In genomic region chr10:21534611-21535493, GRCh38 we compare ENCODE assay signal across 8 cellular contexts. TPM values are rescaled to one million over a fixed set of nuclear protein-coding genes. Genes with fewer than 3 reads are reported as not detected.
DNase-seq lines count a peak whose midpoint lies in the region; ATAC-seq and TF ChIP-seq lines count a peak whose summit lies in the region.

No MANE protein-coding gene starts in this region.

- TF ChIP-seq CTCF in AG04449 (IDR thresholded peaks at IDR 0.05; ENCODE audit: insufficient read depth, low read length, missing control alignments) (no peak), WI38 (IDR thresholded peaks at IDR 0.05; ENCODE audit: low read depth, low read length) (no peak)

- POLR2A ChIA-PET in AG04449 (lab: Yijun Ruan, JAX), result no interaction called here

- peak overlapping the region; percentile 47 to 94 (median 80) for H3K27ac Mint-ChIP-seq in IgD-negative memory B cell
- H3K27ac Mint-ChIP-seq in central memory CD8-positive, alpha-beta T cell (ENCODE audit: low read depth), result peak overlapping the region; percentile 79

- DNase-seq in AG04449 (ENCODE audit: low read depth, low spot score) (no peak), kidney glomerular epithelial cell (lab: John Stamatoyannopoulos, UW) (peak; percentile 29)
- DNase-seq in central memory CD8-positive, alpha-beta T cell (ENCODE audit: low spot score in 2 of 2), result peak; percentile 24 to 33
- DNase-seq in stimulated activated CD4-positive, alpha-beta T cell treated with anti-CD3 and anti-CD28 coated beads, Interleukin-15, amount 100 ng/mL, for 24 hours, result peak; percentile 60

- H3K4me3 ChIP-seq in AG04449 (ENCODE audit: low read depth, low read length), result peak overlapping the region; percentile 76
- H3K4me3 ChIP-seq in WI38 (ENCODE audit: low read depth, low read length), result peak overlapping the region; percentile 65

- peak; percentile 22 for ATAC-seq in GM18511 (IDR thresholded peaks at IDR 0.05; ENCODE audit: unreplicated experiment)
- ATAC-seq in central memory CD8-positive, alpha-beta T cell (replicated peaks; ENCODE audit: extremely low read depth, poor library complexity, severe bottlenecking), result peak; percentile 57
- ATAC-seq in HG03457 (IDR thresholded peaks at IDR 0.05; ENCODE audit: unreplicated experiment), result no peak

- peaks cover 13 to 15% (median 14%) of the 10 kb centered on the region in 3 donors for H3K4me1 Mint-ChIP-seq in IgD-negative memory B cell
- H3K4me1 Mint-ChIP-seq in central memory CD8-positive, alpha-beta T cell, result peaks cover 25% of the 10 kb centered on the region

- H3K36me3 Mint-ChIP-seq in IgD-negative memory B cell, result peaks cover 2% of the 10 kb centered on the region
- H3K36me3 Mint-ChIP-seq in central memory CD8-positive, alpha-beta T cell (ENCODE audit: insufficient read depth), result peaks cover 26% of the 10 kb centered on the region

- peak overlapping the region; percentile 93 to 98 (median 95) for H3K4me3 Mint-ChIP-seq in IgD-negative memory B cell
- H3K4me3 Mint-ChIP-seq in central memory CD8-positive, alpha-beta T cell, result peak overlapping the region; percentile 85

- CTCF ChIA-PET in AG04449 (lab: Yijun Ruan, JAX), result no interaction called here

- no peaks in the 10 kb centered on the region for H3K27me3 Mint-ChIP-seq in IgD-negative memory B cell
- H3K27me3 Mint-ChIP-seq in central memory CD8-positive, alpha-beta T cell, result no peaks in the 10 kb centered on the region

- H3K9me3 Mint-ChIP-seq in IgD-negative memory B cell, result no peaks in the 10 kb centered on the region
- H3K9me3 Mint-ChIP-seq in central memory CD8-positive, alpha-beta T cell, result no peaks in the 10 kb centered on the region

RNA-seq across cellular contexts. Expression of gene MLLT10, which starts 0.8 kb away (rescaled TPM):
- polyA plus RNA-seq in IgD-negative memory B cell, result 8.7 TPM

RNA-seq across cellular contexts. Expression of gene SKIDA1, which starts 9.4 kb away (rescaled TPM):
- polyA plus RNA-seq in IgD-negative memory B cell, result not detected
